ENCODE assay signal across 1 cellular context in the genomic region with DNA sequence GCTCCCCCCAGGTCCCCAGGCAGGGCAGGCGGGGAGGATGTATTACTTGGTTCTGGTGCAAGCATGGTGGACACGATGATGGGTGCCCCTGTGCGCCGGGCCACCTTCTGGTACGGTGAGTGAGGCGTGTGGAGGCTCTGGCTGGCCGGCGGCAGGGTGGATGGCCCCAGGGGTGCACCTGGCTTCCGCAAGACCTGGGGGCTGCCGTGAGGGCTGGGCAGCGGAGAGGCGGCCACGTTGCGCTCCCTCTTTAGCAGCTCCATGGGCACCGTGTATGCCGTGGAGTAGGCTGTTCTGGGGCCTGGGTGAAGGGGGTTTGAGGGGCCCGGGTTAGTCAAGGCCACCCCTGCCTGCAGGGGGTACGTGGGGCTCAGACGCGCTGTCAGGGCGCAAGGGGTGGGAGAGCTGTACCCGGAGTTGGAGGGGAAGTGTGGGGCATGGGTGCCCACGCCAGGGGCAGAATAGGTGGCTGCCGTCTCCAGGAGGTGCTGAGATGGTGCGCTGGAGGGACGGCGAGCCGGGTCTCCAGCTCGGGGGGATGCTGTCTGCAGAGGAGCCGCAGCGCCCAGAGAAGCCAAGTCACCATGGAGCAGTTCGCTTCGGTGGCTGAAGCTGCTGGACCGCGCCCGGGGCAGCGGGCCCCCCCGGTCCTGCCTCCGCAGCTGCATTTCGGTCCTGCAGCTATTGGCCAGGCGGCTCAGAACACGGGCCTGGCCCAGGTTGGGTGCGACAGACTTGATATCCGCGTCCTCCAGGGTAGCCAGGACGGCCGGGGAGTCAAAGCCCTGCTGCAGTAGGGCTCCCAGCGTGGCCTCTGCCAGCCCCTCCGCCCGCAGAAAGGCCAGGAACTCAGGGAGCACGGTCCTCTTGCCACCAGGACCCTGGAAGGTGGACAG.
TF ChIP-seq lines count a peak whose summit lies in the region.

No MANE protein-coding gene starts in this region.

TF ChIP-seq in SK-N-SH, 30 proteins besides CTCF, POLR2A, EP300 and RAD21 (continued from another document):
- TF ChIP-seq, protein P1, sequence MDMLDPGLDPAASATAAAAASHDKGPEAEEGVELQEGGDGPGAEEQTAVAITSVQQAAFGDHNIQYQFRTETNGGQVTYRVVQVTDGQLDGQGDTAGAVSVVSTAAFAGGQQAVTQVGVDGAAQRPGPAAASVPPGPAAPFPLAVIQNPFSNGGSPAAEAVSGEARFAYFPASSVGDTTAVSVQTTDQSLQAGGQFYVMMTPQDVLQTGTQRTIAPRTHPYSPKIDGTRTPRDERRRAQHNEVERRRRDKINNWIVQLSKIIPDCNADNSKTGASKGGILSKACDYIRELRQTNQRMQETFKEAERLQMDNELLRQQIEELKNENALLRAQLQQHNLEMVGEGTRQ (IDR thresholded peaks at IDR 0.05; ENCODE audit: borderline replicate concordance, low read depth, low read length), result no peak
- no peak for TF ChIP-seq YY1 (IDR thresholded peaks at IDR 0.05; ENCODE audit: low read depth)
